ENCODE assay signal across 10 cellular contexts in genomic region chr1:143735764-143736461, GRCh38.
DNase-seq lines count a peak whose midpoint lies in the region.
"Had no signal": no experiment of that assay in that cellular context is flagged by ENCODE, and none has a peak within 500 bp of the region (broad histone marks: within the 10 kb centered on the region; RNA-seq: fewer than 3 reads in every experiment).

No MANE protein-coding gene starts in this region.

- H3K36me3 ChIP-seq in iPS-15b (ENCODE audit: control insufficient read depth, insufficient read depth, low read length) (no peaks in the 10 kb centered on the region), subcutaneous abdominal adipose tissue (ENCODE audit: control insufficient read depth in 5 of 5, insufficient read depth in 5 of 5, low read length in 5 of 5) (no peaks in the 10 kb centered on the region)
- H3K36me3 ChIP-seq: uterus had no signal

- H3K9me3 ChIP-seq in iPS-15b (ENCODE audit: control insufficient read depth, insufficient read depth, low read length) (no peaks in the 10 kb centered on the region), subcutaneous abdominal adipose tissue (ENCODE audit: control insufficient read depth in 5 of 5, low read length in 5 of 5) (no peaks in the 10 kb centered on the region)
- H3K9me3 ChIP-seq: uterus had no signal

- H3K4me3 ChIP-seq in iPS-15b (ENCODE audit: low read depth, low read length) (peak overlapping the region; percentile 77), subcutaneous abdominal adipose tissue (ENCODE audit: low read depth in 1 of 5, low read length in 5 of 5) (peak overlapping the region in 3 of 5 donors; percentile 37 to 59 (median 39))
- H3K4me3 ChIP-seq: uterus had no signal

- peaks cover 56% of the 10 kb centered on the region for H3K27me3 Mint-ChIP-seq in activated T-cell treated with anti-CD3 and anti-CD28 coated beads, Interleukin-2, amount 50 U/mL, for 24 hours

- no peak overlapping the region for H3K4me3 Mint-ChIP-seq in activated T-cell treated with anti-CD3 and anti-CD28 coated beads, Interleukin-2, amount 50 U/mL, for 24 hours

- H3K27ac ChIP-seq in subcutaneous abdominal adipose tissue (ENCODE audit: low read depth, low read length), result no peak overlapping the region
- H3K27ac ChIP-seq: uterus had no signal

- H3K9ac ChIP-seq in iPS-15b (ENCODE audit: low read depth, low read length) (peak overlapping the region; percentile 88), subcutaneous abdominal adipose tissue (ENCODE audit: low read length in 5 of 5) (no peak overlapping the region)

- H3K27me3 ChIP-seq in iPS-15b (ENCODE audit: control insufficient read depth, insufficient read depth, low read length) (peaks cover 7% of the 10 kb centered on the region), subcutaneous abdominal adipose tissue (ENCODE audit: control insufficient read depth in 5 of 5, insufficient read depth in 4 of 5, low read length in 5 of 5) (peaks cover 3 to 22% (median 8%) of the 10 kb centered on the region in 5 donors)
- H3K27me3 ChIP-seq: uterus had no signal

- peaks cover 7% of the 10 kb centered on the region for H3K9me3 Mint-ChIP-seq in activated T-cell treated with anti-CD3 and anti-CD28 coated beads, Interleukin-2, amount 50 U/mL, for 24 hours

- no peaks in the 10 kb centered on the region for H3K4me1 ChIP-seq in iPS-15b (ENCODE audit: control insufficient read depth, insufficient read depth, low read length)
- H3K4me1 ChIP-seq in subcutaneous abdominal adipose tissue (ENCODE audit: control insufficient read depth in 5 of 5, insufficient read depth in 5 of 5, low read length in 5 of 5), result peaks cover 0 to 9% (median 7%) of the 10 kb centered on the region in 5 donors
- H3K4me1 ChIP-seq: uterus had no signal

- no peaks in the 10 kb centered on the region for H3K36me3 Mint-ChIP-seq in activated T-cell treated with anti-CD3 and anti-CD28 coated beads, Interleukin-2, amount 50 U/mL, for 24 hours (ENCODE audit: low read depth)

- no peak overlapping the region for H3K27ac Mint-ChIP-seq in activated T-cell treated with anti-CD3 and anti-CD28 coated beads, Interleukin-2, amount 50 U/mL, for 24 hours

- peak; percentile 5 for DNase-seq in activated T-cell treated with anti-CD3 and anti-CD28 coated beads for 48 hours (ENCODE audit: low read depth)
- DNase-seq in activated T-cell treated with anti-CD3 and anti-CD28 coated beads, Interleukin-2, amount 50 U/mL, for 24 hours, result no peak
- DNase-seq in SW480 (ENCODE audit: low spot score), result peak; percentile 48
- DNase-seq in NCI-H1436 (lab: John Stamatoyannopoulos, UW), result no peak
- DNase-seq in DMS79 (lab: John Stamatoyannopoulos, UW), result no peak
- no peak for DNase-seq in putamen (ENCODE audit: low spot score)
- DNase-seq: activated T-cell treated with anti-CD3 and anti-CD28 coated beads, Interleukin-2, amount 50 U/mL, for 1 hour; uterus had no signal

- no peaks in the 10 kb centered on the region for H3K4me1 Mint-ChIP-seq in activated T-cell treated with anti-CD3 and anti-CD28 coated beads, Interleukin-2, amount 50 U/mL, for 24 hours (ENCODE audit: low read depth)

Comparison
In these comparisons a context has a peak if more than half of its experiments do, and no peak if none do; other contexts are left out.
1. DNase-seq: peak in activated T-cell treated with anti-CD3 and anti-CD28 coated beads for 48 hours (single experiment) and SW480 (single experiment); none in activated T-cell treated with anti-CD3 and anti-CD28 coated beads, Interleukin-2, amount 50 U/mL, for 24 hours (single experiment), NCI-H1436 (single experiment), DMS79 (single experiment) and putamen (single experiment).